In the genomic region with DNA sequence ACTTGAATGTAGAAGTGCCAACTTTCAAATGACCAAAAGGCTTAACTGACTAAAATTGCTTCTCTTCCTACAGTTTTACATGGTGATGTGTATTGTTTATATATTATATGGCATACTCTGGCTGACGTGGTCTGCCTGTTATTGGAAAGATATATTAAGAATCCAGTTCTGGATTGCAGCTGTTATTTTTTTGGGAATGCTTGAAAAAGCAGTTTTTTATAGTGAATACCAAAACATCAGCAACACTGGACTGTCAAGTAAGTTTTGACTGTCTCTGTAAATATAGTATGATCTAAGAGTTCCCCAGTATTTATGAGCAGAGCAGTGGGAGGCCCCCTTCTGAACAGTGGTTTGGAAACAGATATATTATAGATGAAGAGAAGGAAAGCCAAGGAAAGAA, we compare ENCODE assay signal across 24 cellular contexts. TPM values are rescaled to one million over a fixed set of nuclear protein-coding genes. Genes with fewer than 3 reads are reported as not detected.
"Had no signal": no experiment of that assay in that cellular context is flagged by ENCODE, and none has a peak within 500 bp of the region (broad histone marks: within the 10 kb centered on the region; RNA-seq: fewer than 3 reads in every experiment).

No MANE protein-coding gene starts in this region.

- H3K27me3 Mint-ChIP-seq: activated B cell treated with CpG ODN at 0.5 μM for 24 hours; activated CD4-positive, alpha-beta T cell treated with anti-CD3 and anti-CD28 coated beads, Interleukin-2, amount 10 ng/mL, durations not matched to agents 24 days and 14 days; activated CD8-positive, alpha-beta memory T cell treated with anti-CD3 and anti-CD28 coated beads, Interleukin-2, amount 10 ng/mL, durations not matched to agents 7 days and 5 days; activated naive CD4-positive, alpha-beta T cell treated with anti-CD3 and anti-CD28 coated beads, Interleukin-2, amount 10 ng/mL, durations not matched to agents 7 days and 5 days; activated naive CD8-positive, alpha-beta T cell treated with anti-CD3 and anti-CD28 coated beads for 36 hours had no signal

- H3K4me3 Mint-ChIP-seq: activated B cell treated with CpG ODN at 0.5 μM for 24 hours; activated CD4-positive, alpha-beta T cell treated with anti-CD3 and anti-CD28 coated beads, Interleukin-2, amount 10 ng/mL, durations not matched to agents 24 days and 14 days; activated CD8-positive, alpha-beta memory T cell treated with anti-CD3 and anti-CD28 coated beads, Interleukin-2, amount 10 ng/mL, durations not matched to agents 7 days and 5 days; activated naive CD4-positive, alpha-beta T cell treated with anti-CD3 and anti-CD28 coated beads, Interleukin-2, amount 10 ng/mL, durations not matched to agents 7 days and 5 days; activated naive CD8-positive, alpha-beta T cell treated with anti-CD3 and anti-CD28 coated beads for 36 hours; activated T-cell treated with anti-CD3 and anti-CD28 coated beads, Interleukin-2, amount 50 U/mL, for 4 hours; T-helper 1 cell treated with Interleukin-12 subunit alpha and Interleukin-12 subunit beta and Interleukin-4 antibody, amounts not matched to agents 30 μg/mL and 1 μg/mL, for 36 hours had no signal

- H3K27ac Mint-ChIP-seq: activated B cell treated with CpG ODN at 0.5 μM for 24 hours; activated CD4-positive, alpha-beta T cell treated with anti-CD3 and anti-CD28 coated beads, Interleukin-2, amount 10 ng/mL, durations not matched to agents 24 days and 14 days; activated CD8-positive, alpha-beta memory T cell treated with anti-CD3 and anti-CD28 coated beads, Interleukin-2, amount 10 ng/mL, durations not matched to agents 7 days and 5 days; activated naive CD4-positive, alpha-beta T cell treated with anti-CD3 and anti-CD28 coated beads, Interleukin-2, amount 10 ng/mL, durations not matched to agents 7 days and 5 days; activated T-helper 2 cell treated with anti-CD3 and anti-CD28 coated beads, Interferon-gamma antibody, Interleukin-2, Interleukin-4, amounts not matched to agents 10 μg/mL and 5 μg/mL and 100 μg/mL, durations not matched to agents 14 hours and 24 hours and 36 hours; T-helper 1 cell treated with Interleukin-12 subunit alpha and Interleukin-12 subunit beta and Interleukin-4 antibody, amounts not matched to agents 30 μg/mL and 1 μg/mL, for 36 hours had no signal

- H3K27ac ChIP-seq: brain microvascular endothelial cell, Peyer's patch, RWPE1, SJSA1 had no signal

- H3K9me3 Mint-ChIP-seq: activated B cell treated with CpG ODN at 0.5 μM for 24 hours; activated CD4-positive, alpha-beta T cell treated with anti-CD3 and anti-CD28 coated beads, Interleukin-2, amount 10 ng/mL, durations not matched to agents 24 days and 14 days; activated naive CD4-positive, alpha-beta T cell treated with anti-CD3 and anti-CD28 coated beads, Interleukin-2, amount 10 ng/mL, durations not matched to agents 7 days and 5 days; activated naive CD8-positive, alpha-beta T cell treated with anti-CD3 and anti-CD28 coated beads for 36 hours; activated T-cell treated with anti-CD3 and anti-CD28 coated beads, Interleukin-2, amount 50 U/mL, for 4 hours; activated T-helper 2 cell treated with anti-CD3 and anti-CD28 coated beads, Interferon-gamma antibody, Interleukin-2, Interleukin-4, amounts not matched to agents 10 μg/mL and 5 μg/mL and 100 μg/mL, durations not matched to agents 14 hours and 24 hours and 36 hours; T-helper 1 cell treated with Interleukin-12 subunit alpha and Interleukin-12 subunit beta and Interleukin-4 antibody, amounts not matched to agents 30 μg/mL and 1 μg/mL, for 36 hours had no signal

- H3K4me1 ChIP-seq: Peyer's patch had no signal

- H3K4me3 ChIP-seq: MG63, Peyer's patch, SJSA1 had no signal

- ATAC-seq: activated CD8-positive, alpha-beta memory T cell treated with anti-CD3 and anti-CD28 coated beads, Interleukin-2, amount 10 ng/mL, durations not matched to agents 7 days and 5 days; activated T-cell treated with anti-CD3 and anti-CD28 coated beads, Interleukin-2, amount 50 U/mL, for 4 hours; SK-N-SH treated with all-trans-retinoic acid at 6 μM for 48 hours had no signal

- H3K4me1 Mint-ChIP-seq: activated naive CD4-positive, alpha-beta T cell treated with anti-CD3 and anti-CD28 coated beads, Interleukin-2, amount 10 ng/mL, durations not matched to agents 7 days and 5 days had no signal

- DNase-seq: activated B cell treated with CpG ODN at 0.5 μM for 24 hours; activated CD4-positive, alpha-beta T cell treated with anti-CD3 and anti-CD28 coated beads for 1 hour; activated CD4-positive, alpha-beta T cell treated with anti-CD3 and anti-CD28 coated beads, Interleukin-2, amount 10 ng/mL, durations not matched to agents 24 days and 14 days; activated CD4-positive, alpha-beta T cell treated with anti-CD3 and anti-CD28 coated beads, Interleukin-2, amount 50 U/mL, for 48 hours; activated CD8-positive, alpha-beta memory T cell treated with anti-CD3 and anti-CD28 coated beads, Interleukin-2, amount 10 ng/mL, durations not matched to agents 7 days and 5 days; activated gamma-delta T cell treated with Interleukin-2 at 50 U/mL for 16 hours; activated naive CD4-positive, alpha-beta T cell treated with anti-CD3 and anti-CD28 coated beads, Interleukin-2, amount 10 ng/mL, durations not matched to agents 7 days and 5 days; activated naive CD8-positive, alpha-beta T cell treated with anti-CD3 and anti-CD28 coated beads for 36 hours; activated T-cell treated with anti-CD3 and anti-CD28 coated beads, Interleukin-2, amount 50 U/mL, for 4 hours; brain microvascular endothelial cell; MG63; NCI-H1105; NCI-H1436 treated with DMSO at 0.1 percent for 48 hours; NCI-H187; NCI-H2081 treated with DMSO at 0.1 percent for 48 hours; NCI-H446; NCI-H524; Peyer's patch; Right ventricle myocardium superior had no signal

- H3K27me3 ChIP-seq: brain microvascular endothelial cell, MG63, Peyer's patch, SJSA1 had no signal

- H3K9me3 ChIP-seq: MG63, Peyer's patch, SJSA1 had no signal

RNA-seq across cellular contexts. Expression of a gene that starts 56.9 kb away (rescaled TPM):
- total RNA-seq: SJSA1 had no signal
